In the genomic region with DNA sequence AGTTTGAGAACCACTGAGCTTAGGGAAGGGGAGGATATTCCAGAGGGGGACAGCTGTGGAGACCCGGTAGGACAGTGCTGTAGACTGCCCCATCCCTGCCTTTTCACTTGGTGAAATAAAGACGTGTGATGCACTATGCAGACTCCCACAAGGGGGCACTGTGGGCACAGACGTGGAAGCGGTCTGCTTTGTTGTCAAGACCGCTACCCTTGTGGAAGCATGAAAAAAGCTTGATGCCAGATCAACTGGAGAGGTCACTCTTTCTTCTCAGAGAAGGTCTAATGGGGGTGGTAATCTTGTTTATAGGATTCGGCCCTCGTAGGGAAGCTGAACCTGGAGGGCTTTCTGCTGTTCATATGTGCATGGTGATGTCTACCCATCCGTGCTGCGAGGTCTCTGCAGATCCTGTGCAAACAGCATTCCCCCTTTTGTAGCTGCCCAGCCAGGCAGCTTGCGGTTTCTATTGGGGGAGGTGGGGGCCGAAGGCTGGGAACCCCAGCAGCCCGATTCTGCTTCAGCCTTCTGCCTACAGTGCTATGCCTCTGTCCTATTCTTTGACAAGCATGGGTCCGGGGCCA, we compare ENCODE assay signal across 1 cellular context.
TF ChIP-seq lines count a peak whose summit lies in the region.

No MANE protein-coding gene starts in this region.

TF ChIP-seq in HepG2, 621 proteins besides CTCF, POLR2A, EP300 and RAD21 (continued from another document and continues in another):
- TF ChIP-seq, protein P1, sequence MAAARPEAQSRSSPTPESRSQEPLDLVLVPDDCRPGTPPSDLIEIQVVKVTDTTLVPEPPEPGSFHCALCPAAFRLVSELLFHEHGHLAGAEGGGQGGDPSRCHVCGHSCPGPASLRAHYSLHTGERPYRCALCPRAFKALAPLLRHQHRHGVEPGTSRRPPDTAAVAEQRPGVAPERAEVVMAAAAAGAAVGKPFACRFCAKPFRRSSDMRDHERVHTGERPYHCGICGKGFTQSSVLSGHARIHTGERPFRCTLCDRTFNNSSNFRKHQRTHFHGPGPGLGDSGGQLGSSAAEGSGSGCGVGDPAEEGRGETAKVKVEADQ (CRISPR knock-in tag; IDR thresholded peaks at IDR 0.05; ENCODE audit: borderline replicate concordance): no peak
- no peak for TF ChIP-seq MED13 (CRISPR knock-in tag; IDR thresholded peaks at IDR 0.05)
- TF ChIP-seq ZNF230 (CRISPR knock-in tag; IDR thresholded peaks at IDR 0.05): no peak
- TF ChIP-seq, protein P2, sequence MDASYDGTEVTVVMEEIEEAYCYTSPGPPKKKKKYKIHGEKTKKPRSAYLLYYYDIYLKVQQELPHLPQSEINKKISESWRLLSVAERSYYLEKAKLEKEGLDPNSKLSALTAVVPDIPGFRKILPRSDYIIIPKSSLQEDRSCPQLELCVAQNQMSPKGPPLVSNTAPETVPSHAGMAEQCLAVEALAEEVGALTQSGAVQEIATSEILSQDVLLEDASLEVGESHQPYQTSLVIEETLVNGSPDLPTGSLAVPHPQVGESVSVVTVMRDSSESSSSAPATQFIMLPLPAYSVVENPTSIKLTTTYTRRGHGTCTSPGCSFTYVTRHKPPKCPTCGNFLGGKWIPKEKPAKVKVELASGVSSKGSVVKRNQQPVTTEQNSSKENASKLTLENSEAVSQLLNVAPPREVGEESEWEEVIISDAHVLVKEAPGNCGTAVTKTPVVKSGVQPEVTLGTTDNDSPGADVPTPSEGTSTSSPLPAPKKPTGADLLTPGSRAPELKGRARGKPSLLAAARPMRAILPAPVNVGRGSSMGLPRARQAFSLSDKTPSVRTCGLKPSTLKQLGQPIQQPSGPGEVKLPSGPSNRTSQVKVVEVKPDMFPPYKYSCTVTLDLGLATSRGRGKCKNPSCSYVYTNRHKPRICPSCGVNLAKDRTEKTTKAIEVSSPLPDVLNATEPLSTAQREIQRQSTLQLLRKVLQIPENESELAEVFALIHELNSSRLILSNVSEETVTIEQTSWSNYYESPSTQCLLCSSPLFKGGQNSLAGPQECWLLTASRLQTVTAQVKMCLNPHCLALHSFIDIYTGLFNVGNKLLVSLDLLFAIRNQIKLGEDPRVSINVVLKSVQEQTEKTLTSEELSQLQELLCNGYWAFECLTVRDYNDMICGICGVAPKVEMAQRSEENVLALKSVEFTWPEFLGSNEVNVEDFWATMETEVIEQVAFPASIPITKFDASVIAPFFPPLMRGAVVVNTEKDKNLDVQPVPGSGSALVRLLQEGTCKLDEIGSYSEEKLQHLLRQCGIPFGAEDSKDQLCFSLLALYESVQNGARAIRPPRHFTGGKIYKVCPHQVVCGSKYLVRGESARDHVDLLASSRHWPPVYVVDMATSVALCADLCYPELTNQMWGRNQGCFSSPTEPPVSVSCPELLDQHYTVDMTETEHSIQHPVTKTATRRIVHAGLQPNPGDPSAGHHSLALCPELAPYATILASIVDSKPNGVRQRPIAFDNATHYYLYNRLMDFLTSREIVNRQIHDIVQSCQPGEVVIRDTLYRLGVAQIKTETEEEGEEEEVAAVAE (CRISPR knock-in tag; IDR thresholded peaks at IDR 0.05; ENCODE audit: borderline replicate concordance): no peak
- no peak for TF ChIP-seq ZIK1 (CRISPR knock-in tag; IDR thresholded peaks at IDR 0.05; ENCODE audit: borderline replicate concordance, low read depth)
- no peak for TF ChIP-seq ZNF746 (CRISPR knock-in tag; IDR thresholded peaks at IDR 0.05)
- TF ChIP-seq, protein P3, sequence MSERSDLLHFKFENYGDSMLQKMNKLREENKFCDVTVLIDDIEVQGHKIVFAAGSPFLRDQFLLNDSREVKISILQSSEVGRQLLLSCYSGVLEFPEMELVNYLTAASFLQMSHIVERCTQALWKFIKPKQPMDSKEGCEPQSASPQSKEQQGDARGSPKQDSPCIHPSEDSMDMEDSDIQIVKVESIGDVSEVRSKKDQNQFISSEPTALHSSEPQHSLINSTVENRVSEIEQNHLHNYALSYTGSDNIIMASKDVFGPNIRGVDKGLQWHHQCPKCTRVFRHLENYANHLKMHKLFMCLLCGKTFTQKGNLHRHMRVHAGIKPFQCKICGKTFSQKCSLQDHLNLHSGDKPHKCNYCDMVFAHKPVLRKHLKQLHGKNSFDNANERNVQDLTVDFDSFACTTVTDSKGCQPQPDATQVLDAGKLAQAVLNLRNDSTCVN (CRISPR knock-in tag; IDR thresholded peaks at IDR 0.05; ENCODE audit: borderline replicate concordance): no peak
- TF ChIP-seq POGZ (CRISPR knock-in tag; IDR thresholded peaks at IDR 0.05): no peak
- no peak for TF ChIP-seq TP53 (CRISPR knock-in tag; conservative IDR thresholded peaks at IDR 0.05)
- TF ChIP-seq ZNF335 (CRISPR knock-in tag; IDR thresholded peaks at IDR 0.05): no peak
- TF ChIP-seq, protein P4, sequence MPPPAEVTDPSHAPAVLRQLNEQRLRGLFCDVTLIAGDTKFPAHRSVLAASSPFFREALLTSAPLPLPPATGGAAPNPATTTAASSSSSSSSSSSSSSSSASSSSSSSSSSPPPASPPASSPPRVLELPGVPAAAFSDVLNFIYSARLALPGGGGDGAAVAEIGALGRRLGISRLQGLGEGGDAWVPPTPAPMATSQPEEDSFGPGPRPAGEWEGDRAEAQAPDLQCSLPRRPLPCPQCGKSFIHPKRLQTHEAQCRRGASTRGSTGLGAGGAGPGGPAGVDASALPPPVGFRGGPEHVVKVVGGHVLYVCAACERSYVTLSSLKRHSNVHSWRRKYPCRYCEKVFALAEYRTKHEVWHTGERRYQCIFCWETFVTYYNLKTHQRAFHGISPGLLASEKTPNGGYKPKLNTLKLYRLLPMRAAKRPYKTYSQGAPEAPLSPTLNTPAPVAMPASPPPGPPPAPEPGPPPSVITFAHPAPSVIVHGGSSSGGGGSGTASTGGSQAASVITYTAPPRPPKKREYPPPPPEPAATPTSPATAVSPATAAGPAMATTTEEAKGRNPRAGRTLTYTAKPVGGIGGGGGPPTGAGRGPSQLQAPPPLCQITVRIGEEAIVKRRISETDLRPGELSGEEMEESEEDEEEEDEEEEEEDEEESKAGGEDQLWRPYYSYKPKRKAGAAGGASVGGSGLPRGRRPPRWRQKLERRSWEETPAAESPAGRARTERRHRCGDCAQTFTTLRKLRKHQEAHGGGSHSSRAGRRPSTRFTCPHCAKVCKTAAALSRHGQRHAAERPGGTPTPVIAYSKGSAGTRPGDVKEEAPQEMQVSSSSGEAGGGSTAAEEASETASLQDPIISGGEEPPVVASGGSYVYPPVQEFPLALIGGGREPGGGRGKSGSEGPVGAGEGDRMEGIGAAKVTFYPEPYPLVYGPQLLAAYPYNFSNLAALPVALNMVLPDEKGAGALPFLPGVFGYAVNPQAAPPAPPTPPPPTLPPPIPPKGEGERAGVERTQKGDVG (CRISPR knock-in tag; IDR thresholded peaks at IDR 0.05; ENCODE audit: borderline replicate concordance): no peak
- TF ChIP-seq TBL1XR1 (IDR thresholded peaks at IDR 0.05; ENCODE audit: borderline replicate concordance, low read length, partially characterized antibody): no peak
- no peak for TF ChIP-seq ZNF550 (CRISPR knock-in tag; IDR thresholded peaks at IDR 0.05; ENCODE audit: borderline replicate concordance)
- TF ChIP-seq SP5 (CRISPR knock-in tag; IDR thresholded peaks at IDR 0.05; ENCODE audit: borderline replicate concordance, low read depth): no peak
- TF ChIP-seq ZNF432 (CRISPR knock-in tag; IDR thresholded peaks at IDR 0.05; ENCODE audit: borderline replicate concordance): no peak
- TF ChIP-seq ZNF546 (CRISPR knock-in tag; conservative IDR thresholded peaks at IDR 0.05): no peak
- no peak for TF ChIP-seq LCORL (IDR thresholded peaks at IDR 0.05)
- TF ChIP-seq LCORL (CRISPR knock-in tag; IDR thresholded peaks at IDR 0.05): no peak
- no peak for TF ChIP-seq SP140L (CRISPR knock-in tag; IDR thresholded peaks at IDR 0.05; ENCODE audit: borderline replicate concordance)
- no peak for TF ChIP-seq ZNF768 (CRISPR knock-in tag; IDR thresholded peaks at IDR 0.05)
- TF ChIP-seq ATF7 (IDR thresholded peaks at IDR 0.05): no peak
- TF ChIP-seq ATF7 (CRISPR knock-in tag; IDR thresholded peaks at IDR 0.05): no peak
- no peak for TF ChIP-seq ZNF678 (CRISPR knock-in tag; IDR thresholded peaks at IDR 0.05)
- TF ChIP-seq ZNF816 (CRISPR knock-in tag; IDR thresholded peaks at IDR 0.05; ENCODE audit: borderline replicate concordance): no peak
- no peak for TF ChIP-seq GTF3A (CRISPR knock-in tag; conservative IDR thresholded peaks at IDR 0.05)
- TF ChIP-seq TOPORS (CRISPR knock-in tag; IDR thresholded peaks at IDR 0.05): 0 out of 2 replicates have a peak, but pooled peaks have one; percentile 5
- TF ChIP-seq FOSL1 (CRISPR knock-in tag; IDR thresholded peaks at IDR 0.05; ENCODE audit: borderline replicate concordance): no peak
- TF ChIP-seq SIN3A (IDR thresholded peaks at IDR 0.05; ENCODE audit: borderline replicate concordance, low read depth, low read length): no peak
- TF ChIP-seq, protein P5, sequence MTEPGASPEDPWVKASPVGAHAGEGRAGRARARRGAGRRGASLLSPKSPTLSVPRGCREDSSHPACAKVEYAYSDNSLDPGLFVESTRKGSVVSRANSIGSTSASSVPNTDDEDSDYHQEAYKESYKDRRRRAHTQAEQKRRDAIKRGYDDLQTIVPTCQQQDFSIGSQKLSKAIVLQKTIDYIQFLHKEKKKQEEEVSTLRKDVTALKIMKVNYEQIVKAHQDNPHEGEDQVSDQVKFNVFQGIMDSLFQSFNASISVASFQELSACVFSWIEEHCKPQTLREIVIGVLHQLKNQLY (CRISPR knock-in tag; IDR thresholded peaks at IDR 0.05): no peak
- TF ChIP-seq, protein P6, sequence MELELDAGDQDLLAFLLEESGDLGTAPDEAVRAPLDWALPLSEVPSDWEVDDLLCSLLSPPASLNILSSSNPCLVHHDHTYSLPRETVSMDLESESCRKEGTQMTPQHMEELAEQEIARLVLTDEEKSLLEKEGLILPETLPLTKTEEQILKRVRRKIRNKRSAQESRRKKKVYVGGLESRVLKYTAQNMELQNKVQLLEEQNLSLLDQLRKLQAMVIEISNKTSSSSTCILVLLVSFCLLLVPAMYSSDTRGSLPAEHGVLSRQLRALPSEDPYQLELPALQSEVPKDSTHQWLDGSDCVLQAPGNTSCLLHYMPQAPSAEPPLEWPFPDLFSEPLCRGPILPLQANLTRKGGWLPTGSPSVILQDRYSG (CRISPR knock-in tag; IDR thresholded peaks at IDR 0.05): no peak
- no peak for TF ChIP-seq ZNF775 (CRISPR knock-in tag; IDR thresholded peaks at IDR 0.05; ENCODE audit: borderline replicate concordance)
- no peak for TF ChIP-seq ARNTL (CRISPR knock-in tag; IDR thresholded peaks at IDR 0.05)
- TF ChIP-seq BORCS8-MEF2B (CRISPR knock-in tag; IDR thresholded peaks at IDR 0.05): 0 out of 2 replicates have a peak, but pooled peaks have one; percentile 34
- no peak for TF ChIP-seq SMARCC2 (IDR thresholded peaks at IDR 0.05)
- TF ChIP-seq ZNF350 (CRISPR knock-in tag; IDR thresholded peaks at IDR 0.05; ENCODE audit: borderline replicate concordance, low read depth): no peak
- TF ChIP-seq MBD4 (IDR thresholded peaks at IDR 0.05; ENCODE audit: borderline replicate concordance, low read length): no peak
- no peak for TF ChIP-seq MEIS2 (CRISPR knock-in tag; IDR thresholded peaks at IDR 0.05)
- TF ChIP-seq ZNF326 (CRISPR knock-in tag; IDR thresholded peaks at IDR 0.05; ENCODE audit: borderline replicate concordance): no peak
- no peak for TF ChIP-seq ZNF737 (CRISPR knock-in tag; IDR thresholded peaks at IDR 0.05; ENCODE audit: borderline replicate concordance)
- TF ChIP-seq, protein P7, sequence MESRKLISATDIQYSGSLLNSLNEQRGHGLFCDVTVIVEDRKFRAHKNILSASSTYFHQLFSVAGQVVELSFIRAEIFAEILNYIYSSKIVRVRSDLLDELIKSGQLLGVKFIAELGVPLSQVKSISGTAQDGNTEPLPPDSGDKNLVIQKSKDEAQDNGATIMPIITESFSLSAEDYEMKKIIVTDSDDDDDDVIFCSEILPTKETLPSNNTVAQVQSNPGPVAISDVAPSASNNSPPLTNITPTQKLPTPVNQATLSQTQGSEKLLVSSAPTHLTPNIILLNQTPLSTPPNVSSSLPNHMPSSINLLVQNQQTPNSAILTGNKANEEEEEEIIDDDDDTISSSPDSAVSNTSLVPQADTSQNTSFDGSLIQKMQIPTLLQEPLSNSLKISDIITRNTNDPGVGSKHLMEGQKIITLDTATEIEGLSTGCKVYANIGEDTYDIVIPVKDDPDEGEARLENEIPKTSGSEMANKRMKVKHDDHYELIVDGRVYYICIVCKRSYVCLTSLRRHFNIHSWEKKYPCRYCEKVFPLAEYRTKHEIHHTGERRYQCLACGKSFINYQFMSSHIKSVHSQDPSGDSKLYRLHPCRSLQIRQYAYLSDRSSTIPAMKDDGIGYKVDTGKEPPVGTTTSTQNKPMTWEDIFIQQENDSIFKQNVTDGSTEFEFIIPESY (CRISPR knock-in tag; IDR thresholded peaks at IDR 0.05): peak; percentile 78; the same call in 1 of the 2 replicates
- TF ChIP-seq, protein P8, sequence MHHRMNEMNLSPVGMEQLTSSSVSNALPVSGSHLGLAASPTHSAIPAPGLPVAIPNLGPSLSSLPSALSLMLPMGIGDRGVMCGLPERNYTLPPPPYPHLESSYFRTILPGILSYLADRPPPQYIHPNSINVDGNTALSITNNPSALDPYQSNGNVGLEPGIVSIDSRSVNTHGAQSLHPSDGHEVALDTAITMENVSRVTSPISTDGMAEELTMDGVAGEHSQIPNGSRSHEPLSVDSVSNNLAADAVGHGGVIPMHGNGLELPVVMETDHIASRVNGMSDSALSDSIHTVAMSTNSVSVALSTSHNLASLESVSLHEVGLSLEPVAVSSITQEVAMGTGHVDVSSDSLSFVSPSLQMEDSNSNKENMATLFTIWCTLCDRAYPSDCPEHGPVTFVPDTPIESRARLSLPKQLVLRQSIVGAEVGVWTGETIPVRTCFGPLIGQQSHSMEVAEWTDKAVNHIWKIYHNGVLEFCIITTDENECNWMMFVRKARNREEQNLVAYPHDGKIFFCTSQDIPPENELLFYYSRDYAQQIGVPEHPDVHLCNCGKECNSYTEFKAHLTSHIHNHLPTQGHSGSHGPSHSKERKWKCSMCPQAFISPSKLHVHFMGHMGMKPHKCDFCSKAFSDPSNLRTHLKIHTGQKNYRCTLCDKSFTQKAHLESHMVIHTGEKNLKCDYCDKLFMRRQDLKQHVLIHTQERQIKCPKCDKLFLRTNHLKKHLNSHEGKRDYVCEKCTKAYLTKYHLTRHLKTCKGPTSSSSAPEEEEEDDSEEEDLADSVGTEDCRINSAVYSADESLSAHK (CRISPR knock-in tag; IDR thresholded peaks at IDR 0.05; ENCODE audit: borderline replicate concordance): no peak
- no peak for TF ChIP-seq KDM3A (CRISPR knock-in tag; IDR thresholded peaks at IDR 0.05; ENCODE audit: low read depth)
